In the genomic region with DNA sequence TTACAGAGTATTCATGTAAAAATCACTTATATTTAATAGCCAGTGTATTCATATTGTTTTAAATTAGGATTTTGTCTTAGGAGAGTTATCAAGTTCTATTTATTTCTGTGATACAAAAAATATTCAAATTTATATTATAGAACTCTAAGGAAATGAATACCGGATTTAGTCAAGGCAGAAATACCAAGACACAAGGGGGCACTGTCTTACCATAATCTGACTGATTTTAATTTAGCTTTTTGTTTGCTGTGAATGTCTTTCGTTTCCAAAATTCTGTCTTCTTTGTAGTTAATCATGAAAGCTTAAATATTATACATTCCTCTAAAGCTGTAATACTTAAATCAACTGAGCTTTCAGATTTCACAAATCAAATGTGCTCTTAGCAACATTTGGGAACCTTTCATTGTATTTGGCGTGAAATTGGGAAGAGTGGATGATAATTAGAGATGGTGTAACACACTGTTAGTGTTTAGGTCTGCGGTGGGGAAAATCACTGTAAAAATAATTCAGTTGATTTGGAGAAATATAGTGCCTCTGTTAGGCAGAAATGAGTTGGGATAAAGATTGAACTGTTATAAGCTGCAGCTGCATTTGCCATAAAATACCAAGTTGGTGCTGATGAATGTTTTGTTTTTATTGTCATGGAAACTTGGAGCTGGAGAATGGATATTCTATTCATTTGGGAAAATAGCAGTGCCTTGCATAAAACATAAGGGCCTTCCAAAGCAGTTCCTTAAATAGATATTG, we compare ENCODE assay signal across 8 cellular contexts.
A peak's percentile ranks its signal among the peaks of the same experiment; 100 is the strongest.
DNase-seq lines count a peak whose midpoint lies in the region; ATAC-seq and TF ChIP-seq lines count a peak whose summit lies in the region.

No MANE protein-coding gene starts in this region.

- WGBS in GM23248 (ENCODE audit: low coverage in 1 of 2, low lambda C conversion rate in 2 of 2, missing lambda C conversion rate in 2 of 2), 2 experiments, result 7 to 8% methylated on average over 4 of the region's 4 CpGs

- peaks cover 33% of the 10 kb centered on the region for H3K4me1 ChIP-seq in GM23248 (ENCODE audit: insufficient read depth)
- H3K4me1 ChIP-seq in breast epithelium, result peaks cover 0 to 6% of the 10 kb centered on the region in 2 donors
- H3K4me1 ChIP-seq in thoracic aorta (ENCODE audit: control insufficient read depth in 1 of 2, low read depth in 2 of 2), result peaks cover 39 to 40% of the 10 kb centered on the region in 2 donors

- peak overlapping the region; percentile 72 for H3K9ac ChIP-seq in GM23248

- peak overlapping the region; percentile 62 for H3K4me3 ChIP-seq in GM23248
- peak overlapping the region; percentile 6 to 34 (median 20) for H3K4me3 ChIP-seq in breast epithelium
- H3K4me3 ChIP-seq in thoracic aorta, result peak overlapping the region; percentile 66

- no peaks in the 10 kb centered on the region for H4K20me1 ChIP-seq in GM23248 (ENCODE audit: insufficient read depth)

- 0 out of 2 replicates have a peak, but pooled peaks cover 3% of the 10 kb centered on the region for H3F3A ChIP-seq in GM23248 (ENCODE audit: insufficient read depth)

- peaks cover 42% of the 10 kb centered on the region for H3K79me2 ChIP-seq in GM23248 (ENCODE audit: insufficient read depth)

- H3K27me3 ChIP-seq in GM23248 (replicated peaks; ENCODE audit: insufficient read depth), result no peaks in the 10 kb centered on the region
- H3K27me3 ChIP-seq in breast epithelium, result no peaks in the 10 kb centered on the region
- no peaks in the 10 kb centered on the region for H3K27me3 ChIP-seq in thoracic aorta (replicated peaks; ENCODE audit: insufficient read depth)

- TF ChIP-seq CTCF in breast epithelium (IDR thresholded peaks at IDR 0.05) (peak; percentile 57 to 73 (median 69)), thoracic aorta (IDR thresholded peaks at IDR 0.05) (peak; percentile 71)

- H3K27ac ChIP-seq in GM23248 (peak overlapping the region; percentile 48), breast epithelium (peak overlapping the region in 1 of 2 donors; percentile 60), thoracic aorta (peak overlapping the region in 1 of 2 donors; percentile 56)

- in situ Hi-C loops in ACHN (cut with HindIII; ENCODE audit: low pct_ligation_motif_present, low pct_unique_long_range_greater_than_20kb, low sequenced_read_pairs), result no loop called here
- in situ Hi-C loops in GM23248 (cut with MboI), result loop anchor here (10.0 to 25.0 kb wide), 2 partner anchors 158 to 659 kb away; no protein-coding TSS in a partner anchor

- H3K9me3 ChIP-seq in GM23248 (ENCODE audit: low read depth) (no peaks in the 10 kb centered on the region), breast epithelium (peaks cover 0 to 4% of the 10 kb centered on the region in 2 donors), thoracic aorta (no peaks in the 10 kb centered on the region)

- H3K9me2 ChIP-seq in GM23248 (ENCODE audit: insufficient read depth), result no peaks in the 10 kb centered on the region

- no peak for TF ChIP-seq POLR2A in breast epithelium (IDR thresholded peaks at IDR 0.05)

- ATAC-seq in thoracic aorta (ENCODE audit: insufficient number of reproducible peaks, low FRiP score, low read depth) (no peak), HG02840 (IDR thresholded peaks at IDR 0.05; ENCODE audit: low FRiP score, unreplicated experiment) (no peak)

- intact Hi-C loops in breast epithelium (cut with DNase I; ENCODE audit: low total_unique reads), result no loop called here

- peak; percentile 55 for DNase-seq in ACHN
- peak; percentile 78 for DNase-seq in GM23248
- DNase-seq in NCI-H446 (lab: John Stamatoyannopoulos, UW), result peak; percentile 10 to 52
- no peak for DNase-seq in breast epithelium (ENCODE audit: low spot score in 2 of 2)
- peak; percentile 35 for DNase-seq in kidney glomerular epithelial cell (lab: John Stamatoyannopoulos, UW)
- DNase-seq in thoracic aorta (ENCODE audit: low spot score), result no peak
- no peak for DNase-seq in stimulated activated naive CD4-positive, alpha-beta T cell treated with Interleukin-2 at 50 U/mL for 16 hours (lab: John Stamatoyannopoulos, UW)

- H3K36me3 ChIP-seq in GM23248 (ENCODE audit: low read depth) (peaks cover under 1% of the 10 kb centered on the region; the same call in 1 of the 2 replicates), breast epithelium (no peaks in the 10 kb centered on the region), thoracic aorta (no peaks in the 10 kb centered on the region)

- peak overlapping the region; percentile 84 for H3K4me2 ChIP-seq in GM23248 (ENCODE audit: unreplicated experiment)

- H2AFZ ChIP-seq in GM23248, result no peak overlapping the region

Comparison
In these comparisons a context has a peak if more than half of its experiments do, and no peak if none do; other contexts are left out.
1. DNase-seq: peak in ACHN (single experiment), GM23248 (single experiment), NCI-H446 (2 of 2) and kidney glomerular epithelial cell (single experiment); none in breast epithelium (0 of 2), thoracic aorta (single experiment) and stimulated activated naive CD4-positive, alpha-beta T cell treated with Interleukin-2 at 50 U/mL for 16 hours (single experiment).
2. Peak in every context shown above with its lines, with median percentiles within 50 percentile points of each other: H3K4me3 ChIP-seq.